ENCODE assay signal across 2 cellular contexts in genomic region chr10:128211953-128212727, GRCh38.
A peak's percentile ranks its signal among the peaks of the same experiment; 100 is the strongest.
TF ChIP-seq lines count a peak whose summit lies in the region.

No MANE protein-coding gene starts in this region.

TF ChIP-seq in HCT116, 20 proteins besides CTCF, POLR2A, EP300 and RAD21 (continued from another document):
- TF ChIP-seq FOSL1 (IDR thresholded peaks at IDR 0.05; ENCODE audit: low read depth) (no peak), YY1 (IDR thresholded peaks at IDR 0.05; ENCODE audit: extremely low read depth, insufficient replicate concordance, low read depth, low read length) (peak; percentile 69), POLR2AphosphoS5 (IDR thresholded peaks at IDR 0.05; ENCODE audit: low read depth, low read length) (0 out of 2 replicates have a peak, but pooled peaks have one; percentile 17), ELF1 (IDR thresholded peaks at IDR 0.05; ENCODE audit: borderline replicate concordance, low read depth) (no peak), EGR1 (IDR thresholded peaks at IDR 0.05; ENCODE audit: low read depth) (no peak), JUND (IDR thresholded peaks at IDR 0.05) (no peak)
- TF ChIP-seq, protein P1, sequence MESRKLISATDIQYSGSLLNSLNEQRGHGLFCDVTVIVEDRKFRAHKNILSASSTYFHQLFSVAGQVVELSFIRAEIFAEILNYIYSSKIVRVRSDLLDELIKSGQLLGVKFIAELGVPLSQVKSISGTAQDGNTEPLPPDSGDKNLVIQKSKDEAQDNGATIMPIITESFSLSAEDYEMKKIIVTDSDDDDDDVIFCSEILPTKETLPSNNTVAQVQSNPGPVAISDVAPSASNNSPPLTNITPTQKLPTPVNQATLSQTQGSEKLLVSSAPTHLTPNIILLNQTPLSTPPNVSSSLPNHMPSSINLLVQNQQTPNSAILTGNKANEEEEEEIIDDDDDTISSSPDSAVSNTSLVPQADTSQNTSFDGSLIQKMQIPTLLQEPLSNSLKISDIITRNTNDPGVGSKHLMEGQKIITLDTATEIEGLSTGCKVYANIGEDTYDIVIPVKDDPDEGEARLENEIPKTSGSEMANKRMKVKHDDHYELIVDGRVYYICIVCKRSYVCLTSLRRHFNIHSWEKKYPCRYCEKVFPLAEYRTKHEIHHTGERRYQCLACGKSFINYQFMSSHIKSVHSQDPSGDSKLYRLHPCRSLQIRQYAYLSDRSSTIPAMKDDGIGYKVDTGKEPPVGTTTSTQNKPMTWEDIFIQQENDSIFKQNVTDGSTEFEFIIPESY (IDR thresholded peaks at IDR 0.05; ENCODE audit: extremely low read depth, insufficient replicate concordance, low read length): no peak

TF ChIP-seq in SK-N-SH, 30 proteins besides CTCF, POLR2A, EP300 and RAD21 (continued from another document):
- TF ChIP-seq REST (IDR thresholded peaks at IDR 0.05; ENCODE audit: low read depth, low read length): no peak
- TF ChIP-seq SMC3 (IDR thresholded peaks at IDR 0.05; ENCODE audit: low read depth, low read length): peak; percentile 61
- TF ChIP-seq RXRA (IDR thresholded peaks at IDR 0.05; ENCODE audit: borderline replicate concordance, low read depth): no peak
- no peak for TF ChIP-seq RCOR1 (IDR thresholded peaks at IDR 0.05; ENCODE audit: low read length)
- TF ChIP-seq, protein P2, sequence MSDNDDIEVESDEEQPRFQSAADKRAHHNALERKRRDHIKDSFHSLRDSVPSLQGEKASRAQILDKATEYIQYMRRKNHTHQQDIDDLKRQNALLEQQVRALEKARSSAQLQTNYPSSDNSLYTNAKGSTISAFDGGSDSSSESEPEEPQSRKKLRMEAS (IDR thresholded peaks at IDR 0.05; ENCODE audit: low read depth): no peak
- no peak for TF ChIP-seq EZH2phosphoT487 (IDR thresholded peaks at IDR 0.05; ENCODE audit: borderline replicate concordance, low read depth)
- TF ChIP-seq FOXM1 (IDR thresholded peaks at IDR 0.05; ENCODE audit: low read depth): no peak
